In the genomic region with DNA sequence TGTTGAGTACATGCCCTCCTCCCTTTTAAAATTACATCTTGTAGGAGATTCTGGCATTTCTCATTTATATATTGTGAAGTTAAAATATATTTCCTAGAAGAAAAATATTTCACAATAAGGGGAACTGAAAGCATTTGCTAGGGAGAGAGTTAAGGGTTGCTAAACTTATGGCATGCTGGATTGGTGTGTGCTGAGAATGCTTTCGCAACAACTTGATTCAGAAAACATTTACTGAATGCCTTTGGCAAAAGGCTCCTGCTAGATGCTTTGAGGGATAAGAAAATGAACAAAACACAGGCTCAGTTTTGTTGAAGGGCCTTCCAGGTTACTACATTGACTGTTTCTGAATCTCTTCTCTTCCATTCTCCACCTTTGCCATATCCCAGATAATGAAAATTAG, we compare ENCODE assay signal across 9 cellular contexts.
A peak's percentile ranks its signal among the peaks of the same experiment; 100 is the strongest.
DNase-seq lines count a peak whose midpoint lies in the region; ATAC-seq and TF ChIP-seq lines count a peak whose summit lies in the region.
"Had no signal": no experiment of that assay in that cellular context is flagged by ENCODE, and none has a peak within 500 bp of the region (broad histone marks: within the 10 kb centered on the region; RNA-seq: fewer than 3 reads in every experiment).

No MANE protein-coding gene starts in this region.

- H3K4me3 ChIP-seq in BJ (ENCODE audit: low read depth, low read length) (no peak overlapping the region), PC-3 (ENCODE audit: low read length) (no peak overlapping the region), osteoblast (ENCODE audit: insufficient read depth, low read length) (no peak overlapping the region)

- H3K27ac ChIP-seq in PC-3 (ENCODE audit: low read length) (no peak overlapping the region), osteoblast (ENCODE audit: low read depth, low read length) (peak overlapping the region; percentile 31)

- H3K9me2 ChIP-seq in PC-3 (replicated peaks; ENCODE audit: low read length): no peaks in the 10 kb centered on the region

- CTCF ChIA-PET in BJ (lab: Yijun Ruan, JAX): no interaction called here
- CTCF ChIA-PET in PC-3 (lab: Charles Lee): no interaction called here

- POLR2A ChIA-PET in BJ (lab: Charles Lee) (no interaction called here), PC-3 (lab: Charles Lee; ENCODE audit: unreplicated experiment) (no interaction called here)

- TF ChIP-seq CTCF in BJ (IDR thresholded peaks at IDR 0.05; ENCODE audit: insufficient read depth, low read depth, low read length): no peak
- TF ChIP-seq CTCF in PC-3 (conservative IDR thresholded peaks at IDR 0.05; ENCODE audit: low read depth, low read length): no peak
- TF ChIP-seq CTCF in osteoblast (IDR thresholded peaks at IDR 0.05; ENCODE audit: extremely low read depth, low read depth, low read length): no peak

- H3K79me2 ChIP-seq in PC-3 (ENCODE audit: low read length): peaks cover 89% of the 10 kb centered on the region
- H3K79me2 ChIP-seq in osteoblast (ENCODE audit: insufficient read depth, low read length): peaks cover 56% of the 10 kb centered on the region

- H3F3A ChIP-seq in PC-3 (ENCODE audit: low read length, unreplicated experiment): no peaks in the 10 kb centered on the region

- ATAC-seq in PC-3 (no peak), GM19463 (IDR thresholded peaks at IDR 0.05; ENCODE audit: unreplicated experiment) (no peak)

- H3K27me3 ChIP-seq in BJ (ENCODE audit: control insufficient read depth, insufficient read depth, low read length) (no peaks in the 10 kb centered on the region), PC-3 (ENCODE audit: low read length) (no peaks in the 10 kb centered on the region), osteoblast (ENCODE audit: insufficient read depth, low read length) (no peaks in the 10 kb centered on the region)

- H2AFZ ChIP-seq in PC-3 (ENCODE audit: low read length) (no peak overlapping the region), osteoblast (ENCODE audit: low read length) (no peak overlapping the region)

- no peaks in the 10 kb centered on the region for H4K20me1 ChIP-seq in PC-3 (ENCODE audit: low read length)
- no peaks in the 10 kb centered on the region for H4K20me1 ChIP-seq in osteoblast (ENCODE audit: insufficient read depth, low read length)

- intact Hi-C loops in PC-3 (cut with micrococcal nuclease): no loop called here

- no peak overlapping the region for H3K9ac ChIP-seq in PC-3 (ENCODE audit: low read length)

- 0 out of 2 replicates have a peak overlapping the region, but pooled peaks have one; percentile 15 for H3K4me2 ChIP-seq in PC-3 (ENCODE audit: low read length)
- peak overlapping the region; percentile 44 for H3K4me2 ChIP-seq in osteoblast (ENCODE audit: insufficient read depth, low read length)

- DNase-seq in BJ (ENCODE audit: low read depth) (peak; percentile 80), PC-3 (peak; percentile 58), fibroblast of gingiva (ENCODE audit: low read depth) (peak; percentile 92), osteoblast (ENCODE audit: insufficient read length, low spot score, missing footprints) (no peak), NCI-H526 treated with DMSO at 0.1 percent for 48 hours (lab: John Stamatoyannopoulos, UW) (no peak), NCI-H510A (lab: John Stamatoyannopoulos, UW) (no peak)
- DNase-seq in activated CD4-positive, alpha-beta T cell treated with anti-CD3 and anti-CD28 coated beads for 48 hours: no peak
- DNase-seq: activated naive CD4-positive, alpha-beta T cell treated with anti-CD3 and anti-CD28 coated beads, Interleukin-2, amount 50 U/mL, for 16 hours had no signal

- no peaks in the 10 kb centered on the region for H3K9me3 ChIP-seq in PC-3 (ENCODE audit: low read length)
- H3K9me3 ChIP-seq in osteoblast (ENCODE audit: low read depth, low read length): no peaks in the 10 kb centered on the region

- H3K36me3 ChIP-seq in BJ (ENCODE audit: control insufficient read depth, insufficient read depth, low read length): no peaks in the 10 kb centered on the region
- no peaks in the 10 kb centered on the region for H3K36me3 ChIP-seq in PC-3 (ENCODE audit: low read depth, low read length)
- H3K36me3 ChIP-seq in osteoblast (ENCODE audit: insufficient read depth, low read length): no peaks in the 10 kb centered on the region

- H3K4me1 ChIP-seq in PC-3 (ENCODE audit: insufficient read depth, low read length): peaks cover 17% of the 10 kb centered on the region
- peaks cover 34% of the 10 kb centered on the region for H3K4me1 ChIP-seq in osteoblast (ENCODE audit: insufficient read depth, low read length)

- TSS peak; percentile 2 for BruUV-seq in PC-3 (replicated peaks; lab: Mats Ljungman, UMichigan)

Comparison
In these comparisons a context has a peak if more than half of its experiments do, and no peak if none do; other contexts are left out.
1. DNase-seq: peak in BJ (single experiment), PC-3 (single experiment) and fibroblast of gingiva (single experiment); none in osteoblast (single experiment), NCI-H526 treated with DMSO at 0.1 percent for 48 hours (single experiment), activated CD4-positive, alpha-beta T cell treated with anti-CD3 and anti-CD28 coated beads for 48 hours (single experiment) and NCI-H510A (single experiment).